Comparison of ENCODE assay signal across 10 cellular contexts in the genomic region with DNA sequence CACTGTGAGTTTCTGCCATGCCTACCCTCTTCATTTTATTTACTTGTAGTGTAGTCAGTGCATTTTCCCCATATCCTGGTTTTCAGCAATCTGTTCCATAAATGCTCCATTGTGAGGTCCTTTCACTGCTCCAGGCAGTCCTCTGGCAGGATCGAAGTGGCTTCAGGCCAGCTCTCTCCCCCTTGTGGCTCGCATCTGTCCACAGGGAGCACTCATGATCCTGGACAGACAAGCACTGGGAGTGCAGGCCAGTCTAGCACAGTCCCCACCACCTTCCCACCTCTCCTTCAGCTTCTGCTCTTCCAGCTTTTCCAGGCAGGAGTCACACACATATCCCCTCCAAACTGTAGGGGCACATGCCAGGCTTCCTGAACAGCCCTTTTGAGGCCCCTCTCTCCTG.
DNase-seq lines count a peak whose midpoint lies in the region; ATAC-seq and TF ChIP-seq lines count a peak whose summit lies in the region.
"Had no signal": no experiment of that assay in that cellular context is flagged by ENCODE, and none has a peak within 500 bp of the region (broad histone marks: within the 10 kb centered on the region; RNA-seq: fewer than 3 reads in every experiment).

No MANE protein-coding gene starts in this region.

- H3K9ac ChIP-seq in mammary epithelial cell (ENCODE audit: insufficient read depth, low read length) = no peak overlapping the region

- no peaks in the 10 kb centered on the region for H3K36me3 Mint-ChIP-seq in MCF 10A (ENCODE audit: insufficient read depth, unreplicated experiment)

- H3K36me3 ChIP-seq in mammary epithelial cell (ENCODE audit: insufficient read depth, low read length) (no peaks in the 10 kb centered on the region), heart right ventricle (no peaks in the 10 kb centered on the region), upper lobe of left lung (no peaks in the 10 kb centered on the region), H7 (replicated peaks; ENCODE audit: control insufficient read depth, insufficient read depth, low read length) (no peaks in the 10 kb centered on the region)

- no peaks in the 10 kb centered on the region for H3K79me2 ChIP-seq in mammary epithelial cell (ENCODE audit: insufficient read depth, low read length)

- H3K4me3 Mint-ChIP-seq in MCF 10A (ENCODE audit: unreplicated experiment) = no peak overlapping the region
- H3K4me3 Mint-ChIP-seq: activated CD4-positive, alpha-beta memory T cell treated with anti-CD3 and anti-CD28 coated beads, Interleukin-2, amount 10 ng/mL, durations not matched to agents 7 days and 5 days had no signal

- no peaks in the 10 kb centered on the region for H3K4me1 Mint-ChIP-seq in MCF 10A (ENCODE audit: insufficient read depth, unreplicated experiment)
- H3K4me1 Mint-ChIP-seq: activated CD4-positive, alpha-beta memory T cell treated with anti-CD3 and anti-CD28 coated beads, Interleukin-2, amount 10 ng/mL, durations not matched to agents 7 days and 5 days had no signal

- H4K20me1 ChIP-seq in mammary epithelial cell (ENCODE audit: insufficient read depth, low read length) = no peaks in the 10 kb centered on the region

- TF ChIP-seq CTCF in MCF 10A (IDR thresholded peaks at IDR 0.05; ENCODE audit: unreplicated experiment) (no peak), mammary epithelial cell (conservative IDR thresholded peaks at IDR 0.05 in 1 of 2, IDR thresholded peaks at IDR 0.05 in 1 of 2; ENCODE audit: extremely low read depth in 1 of 2, insufficient read depth in 1 of 2, low read depth in 1 of 2, low read length in 2 of 2) (peak in 1 of 2 donors; percentile 24), VCaP (conservative IDR thresholded peaks at IDR 0.05) (peak; percentile 45; the same call in 1 of the 2 replicates), heart right ventricle (IDR thresholded peaks at IDR 0.05) (peak in 7 of 9 donors; percentile 26 to 53 (median 44)), upper lobe of left lung (IDR thresholded peaks at IDR 0.05) (no peak)

- H3K9me3 Mint-ChIP-seq in MCF 10A (ENCODE audit: unreplicated experiment) = no peaks in the 10 kb centered on the region
- H3K9me3 Mint-ChIP-seq: activated CD4-positive, alpha-beta memory T cell treated with anti-CD3 and anti-CD28 coated beads, Interleukin-2, amount 10 ng/mL, durations not matched to agents 7 days and 5 days had no signal

- POLR2A ChIA-PET in MCF 10A (lab: Yijun Ruan, JAX) = no interaction called here

- peaks cover 6% of the 10 kb centered on the region for H3K27me3 ChIP-seq in mammary epithelial cell (ENCODE audit: insufficient read depth, low read length)
- no peaks in the 10 kb centered on the region for H3K27me3 ChIP-seq in heart right ventricle
- H3K27me3 ChIP-seq in upper lobe of left lung = no peaks in the 10 kb centered on the region
- no peaks in the 10 kb centered on the region for H3K27me3 ChIP-seq in H7 (ENCODE audit: control insufficient read depth, insufficient read depth, low read length)

- H3K9me3 ChIP-seq in mammary epithelial cell (replicated peaks; ENCODE audit: insufficient read depth, low read length) (no peaks in the 10 kb centered on the region), heart right ventricle (no peaks in the 10 kb centered on the region), upper lobe of left lung (no peaks in the 10 kb centered on the region)

- no TSS peak for BruUV-seq in MCF 10A (replicated peaks; lab: Mats Ljungman, UMichigan)
- no TSS peak for BruUV-seq in mammary epithelial cell (replicated peaks; lab: Mats Ljungman, UMichigan)

- DNase-seq in MCF 10A (ENCODE audit: unreplicated experiment) (peak; percentile 32), mammary epithelial cell (no peak), heart right ventricle (peak; percentile 57 to 69), upper lobe of left lung (no peak), H7 (no peak), NCI-H2227 (lab: John Stamatoyannopoulos, UW; ENCODE audit: unreplicated experiment) (no peak)
- DNase-seq: activated CD4-positive, alpha-beta memory T cell treated with anti-CD3 and anti-CD28 coated beads, Interleukin-2, amount 10 ng/mL, durations not matched to agents 7 days and 5 days had no signal

- no peak overlapping the region for H2AFZ ChIP-seq in mammary epithelial cell (ENCODE audit: low read depth, low read length)

- no peaks in the 10 kb centered on the region for H3K27me3 Mint-ChIP-seq in MCF 10A (ENCODE audit: insufficient read depth, unreplicated experiment)

- no peak overlapping the region for H3K4me2 ChIP-seq in mammary epithelial cell (ENCODE audit: insufficient read depth, low read depth, low read length)

- WGBS in mammary epithelial cell (ENCODE audit: low coverage, missing lambda C conversion rate) = 21% methylated on average over 2 of the region's 2 CpGs
- 31 to 43% methylated on average over 2 of the region's 2 CpGs for WGBS in heart right ventricle, 2 donors
- 70 to 80% methylated on average over 2 of the region's 2 CpGs for WGBS in upper lobe of left lung, 2 donors

- H3K27ac ChIP-seq in mammary epithelial cell (ENCODE audit: insufficient read depth, low read depth, low read length) (no peak overlapping the region), VCaP (no peak overlapping the region), heart right ventricle (no peak overlapping the region), upper lobe of left lung (no peak overlapping the region)
- H3K27ac ChIP-seq: C4-2B had no signal

- CTCF ChIA-PET in MCF 10A (lab: Yijun Ruan, JAX) = interaction anchor here (0.6 to 5.1 kb wide), 4 partner anchors 12 to 244 kb away, joined by 3 to 44 read pairs (median 4); no protein-coding TSS in a partner anchor
- CTCF ChIA-PET in mammary epithelial cell (lab: Charles Lee; ENCODE audit: low non-redundant PET) = interaction anchor here (0.6 kb wide), 1 partner anchor 91 kb away, joined by 3 read pairs; no protein-coding TSS in a partner anchor

- no peak overlapping the region for H3K4me3 ChIP-seq in mammary epithelial cell (replicated peaks in 1 of 3; ENCODE audit: insufficient read depth in 1 of 3, low read depth in 2 of 3, low read length in 3 of 3)
- no peak overlapping the region for H3K4me3 ChIP-seq in heart right ventricle
- H3K4me3 ChIP-seq in upper lobe of left lung = no peak overlapping the region
- H3K4me3 ChIP-seq in H7 (ENCODE audit: insufficient read depth, low read depth, low read length) = no peak overlapping the region

- in situ Hi-C loops in mammary epithelial cell (cut with MboI; ENCODE audit: low sequenced_read_pairs in 2 of 2) = loop anchor here (25.0 kb wide), 2 partner anchors 342 to 508 kb away; no protein-coding TSS in a partner anchor

- dilution Hi-C loops in mammary epithelial cell (cut with HindIII; ENCODE audit: low sequenced_read_pairs) = no loop called here

- H3K4me1 ChIP-seq in mammary epithelial cell (ENCODE audit: insufficient read depth, low read length) (no peaks in the 10 kb centered on the region), heart right ventricle (peaks cover 0 to 43% (median 12%) of the 10 kb centered on the region in 9 donors), upper lobe of left lung (no peaks in the 10 kb centered on the region)

- no peak for TF ChIP-seq EP300 in upper lobe of left lung (IDR thresholded peaks at IDR 0.05)

- H3K27ac Mint-ChIP-seq in MCF 10A (ENCODE audit: low read depth, unreplicated experiment) = no peak overlapping the region
- H3K27ac Mint-ChIP-seq: activated CD4-positive, alpha-beta memory T cell treated with anti-CD3 and anti-CD28 coated beads, Interleukin-2, amount 10 ng/mL, durations not matched to agents 7 days and 5 days had no signal

- TF ChIP-seq POLR2A in upper lobe of left lung (IDR thresholded peaks at IDR 0.05) = no peak

- intact Hi-C loops in MCF 10A (cut with micrococcal nuclease) (no loop called here), mammary epithelial cell (cut with micrococcal nuclease) (loop anchor here (5.0 kb wide), 1 partner anchor 222 kb away; no protein-coding TSS in a partner anchor), heart right ventricle (cut with DNase I) (loop anchor here in 4 of 10 donors (5.0 to 10.0 kb wide), 3 partner anchors 172 to 485 kb away; partner anchors contain the start of gene PPM1L (in 3 of the 4))

- peak; percentile 72 to 94 (median 90) for ATAC-seq in heart right ventricle
- ATAC-seq in upper lobe of left lung (ENCODE audit: low FRiP score in 2 of 2) = peak; percentile 53
- no peak for ATAC-seq in esophagus mucosa

Comparison
In these comparisons a context has a peak if more than half of its experiments do, and no peak if none do; other contexts are left out.
1. DNase-seq: peak in MCF 10A (single experiment) and heart right ventricle (2 of 2); none in mammary epithelial cell (single experiment), upper lobe of left lung (0 of 2), H7 (single experiment) and NCI-H2227 (single experiment).
2. CTCF ChIP-seq: peak in VCaP (single experiment) and heart right ventricle (7 of 9); none in MCF 10A (single experiment) and upper lobe of left lung (0 of 6).